ENCODE assay signal across 18 cellular contexts in genomic region chr20:18092890-18093289, GRCh38. TPM values are rescaled to one million over a fixed set of nuclear protein-coding genes. Genes with fewer than 3 reads are reported as not detected.
DNase-seq lines count a peak whose midpoint lies in the region; TF ChIP-seq lines count a peak whose summit lies in the region.
"Had no signal": no experiment of that assay in that cellular context is flagged by ENCODE, and none has a peak within 500 bp of the region (broad histone marks: within the 10 kb centered on the region; RNA-seq: fewer than 3 reads in every experiment).

No MANE protein-coding gene starts in this region.

- H2AK5ac ChIP-seq in trophoblast cell (ENCODE audit: low read length): no peak overlapping the region

- H3K9me3 ChIP-seq in endodermal cell (ENCODE audit: control insufficient read depth, low read length) (no peaks in the 10 kb centered on the region), trophoblast cell (ENCODE audit: insufficient read depth, low read depth, low read length) (no peaks in the 10 kb centered on the region)
- H3K9me3 ChIP-seq: A549, SJSA1 had no signal

- no peak overlapping the region for H3K18ac ChIP-seq in trophoblast cell (ENCODE audit: low read length)

- H3K36me3 ChIP-seq in endodermal cell (ENCODE audit: control insufficient read depth, insufficient read depth, low read length): no peaks in the 10 kb centered on the region
- H3K36me3 ChIP-seq in trophoblast cell (ENCODE audit: control insufficient read depth in 1 of 2, insufficient read depth in 2 of 2, low read length in 2 of 2): no peaks in the 10 kb centered on the region
- H3K36me3 ChIP-seq: SJSA1 had no signal

- WGBS in endodermal cell (ENCODE audit: insufficient coverage in 1 of 2, insufficient read length in 1 of 2), 2 experiments: 87 to 95% methylated on average over 7 to 8 of the region's 8 CpGs
- WGBS in trophoblast cell (ENCODE audit: extremely low coverage, insufficient coverage, insufficient read length): no CpG with 5 or more reads among the region's 8 CpGs

- no peak for TF ChIP-seq CTCF in endodermal cell (conservative IDR thresholded peaks at IDR 0.05)

- H3K4me3 Mint-ChIP-seq in endodermal cell: no peak overlapping the region
- H3K4me3 Mint-ChIP-seq: CD4-positive, alpha-beta memory T cell had no signal

- no peak overlapping the region for H2BK12ac ChIP-seq in trophoblast cell (ENCODE audit: low read length)

- H3K23ac ChIP-seq in trophoblast cell (ENCODE audit: low read length): no peak overlapping the region

- H3K9me3 Mint-ChIP-seq in endodermal cell: no peaks in the 10 kb centered on the region

- no peak overlapping the region for H2BK5ac ChIP-seq in trophoblast cell (ENCODE audit: low read depth, low read length, poor library complexity)

- H3K27ac ChIP-seq in endodermal cell (ENCODE audit: low read depth, low read length) (no peak overlapping the region), trophoblast cell (ENCODE audit: low read depth, low read length) (no peak overlapping the region)
- H3K27ac ChIP-seq: A549, SJSA1 had no signal

- H3K27me3 Mint-ChIP-seq in endodermal cell (ENCODE audit: insufficient read depth): peaks cover 9% of the 10 kb centered on the region

- no peak overlapping the region for H3K4me2 ChIP-seq in trophoblast cell (ENCODE audit: low read length)
- H3K4me2 ChIP-seq: A549 had no signal

- no peak overlapping the region for H4K12ac ChIP-seq in trophoblast cell (ENCODE audit: low read depth, low read length)

- no peak overlapping the region for H3K4ac ChIP-seq in trophoblast cell (ENCODE audit: low read depth, low read length)

- no peaks in the 10 kb centered on the region for H3K36me3 Mint-ChIP-seq in endodermal cell (ENCODE audit: low read depth)
- H3K36me3 Mint-ChIP-seq: CD4-positive, alpha-beta memory T cell had no signal

- no peak overlapping the region for H2BK120ac ChIP-seq in trophoblast cell (ENCODE audit: insufficient read depth, low read length, poor library complexity)

- H3K4me3 ChIP-seq in endodermal cell (ENCODE audit: low read length): no peak overlapping the region
- H3K4me3 ChIP-seq in trophoblast cell (ENCODE audit: low read depth, low read length): no peak overlapping the region
- H3K4me3 ChIP-seq: A549, SJSA1 had no signal

- H3K79me2 ChIP-seq in trophoblast cell (ENCODE audit: control insufficient read depth, insufficient read depth, low read length, poor library complexity): no peaks in the 10 kb centered on the region

- DNase-seq in ELF-1 (ENCODE audit: low read depth, low spot score) (peak; percentile 23), M059J (ENCODE audit: low read depth) (peak; percentile 16), endodermal cell (peak; percentile 61), trophoblast cell (peak; percentile 62 to 70), SHP77 (lab: John Stamatoyannopoulos, UW) (no peak), COLO829 (ENCODE audit: low spot score) (no peak), NCI-H1105 (lab: John Stamatoyannopoulos, UW) (no peak)
- DNase-seq: CD4-positive, alpha-beta memory T cell; DMS53; HCEC 1CT; KBM-7; NCI-H1436; NCI-H2029 treated with DMSO at 0.1 percent for 48 hours; NCI-H446 treated with DMSO at 0.1 percent for 48 hours; NCI-H69 had no signal

- H4K8ac ChIP-seq in trophoblast cell (ENCODE audit: low read depth, low read length): no peak overlapping the region

- peak overlapping the region; percentile 2 for H4K91ac ChIP-seq in trophoblast cell (ENCODE audit: low read depth, low read length)

- H3K4me1 ChIP-seq in endodermal cell (ENCODE audit: control insufficient read depth, insufficient read depth, low read length) (peaks cover 10% of the 10 kb centered on the region), trophoblast cell (ENCODE audit: control insufficient read depth in 1 of 2, insufficient read depth in 2 of 2, low read length in 2 of 2) (peaks cover 9 to 16% of the 10 kb centered on the region in 2 experiments)
- H3K4me1 ChIP-seq: A549, SJSA1 had no signal

- peaks cover 19% of the 10 kb centered on the region for H3K4me1 Mint-ChIP-seq in endodermal cell
- H3K4me1 Mint-ChIP-seq: CD4-positive, alpha-beta memory T cell had no signal

- H3K14ac ChIP-seq in trophoblast cell (ENCODE audit: low read length): no peak overlapping the region

- peaks cover 10% of the 10 kb centered on the region for H3K79me1 ChIP-seq in trophoblast cell (ENCODE audit: low read length)

- H3K27me3 ChIP-seq in endodermal cell (ENCODE audit: control insufficient read depth, insufficient read depth, low read length, poor library complexity, severe bottlenecking) (no peaks in the 10 kb centered on the region), trophoblast cell (ENCODE audit: insufficient read depth, low read length) (no peaks in the 10 kb centered on the region)

- H3K9ac ChIP-seq in endodermal cell (ENCODE audit: extremely low read depth, low read length, poor library complexity, severe bottlenecking) (no peak overlapping the region), trophoblast cell (ENCODE audit: low read length) (no peak overlapping the region)

- no peak overlapping the region for H2AFZ ChIP-seq in trophoblast cell (ENCODE audit: insufficient read depth, low read length, poor library complexity)

- H3K27ac Mint-ChIP-seq in endodermal cell: no peak overlapping the region
- H3K27ac Mint-ChIP-seq: CD4-positive, alpha-beta memory T cell had no signal

RNA-seq across cellular contexts. Expression of gene OVOL2, which starts 35.2 kb away (rescaled TPM):
- 0.22 TPM in 1 of 2 replicates, not detected in the other for total RNA-seq in M059J (2014; rRNA removed; shearing (Covaris generic))
- total RNA-seq in endodermal cell: 10 to 100 TPM; 15.3 to 17.0 TPM
- 0.96 TPM for polyA plus RNA-seq in endodermal cell (2013, experiment 1 of 2)
- polyA plus RNA-seq in endodermal cell (2013, experiment 2 of 2): 1.2 TPM
- polyA plus RNA-seq in trophoblast cell (2013): 6.9 and 7.6 TPM in 2 replicates
- total RNA-seq: CD4-positive, alpha-beta memory T cell; SJSA1 had no signal
- polyA plus RNA-seq: A549; BJ; CD4-positive, alpha-beta memory T cell had no signal

RNA-seq across cellular contexts. Expression of gene KAT14, which starts 44.8 kb away (rescaled TPM):
- 11.2 and 15.4 TPM in 2 replicates for total RNA-seq in M059J (2014; rRNA removed; shearing (Covaris generic))
- 10 to 100 TPM; 35.2 to 51.0 TPM for total RNA-seq in endodermal cell
- polyA plus RNA-seq in endodermal cell (2013, experiment 1 of 2): 19.6 TPM
- 17.6 TPM for polyA plus RNA-seq in endodermal cell (2013, experiment 2 of 2)
- polyA plus RNA-seq in trophoblast cell (2013): 16.9 and 17.9 TPM in 2 replicates

RNA-seq across cellular contexts. Expression of gene PET117, which starts 44.8 kb away (rescaled TPM):
- 33.4 and 38.0 TPM in 2 replicates for total RNA-seq in M059J (2014; rRNA removed; shearing (Covaris generic))
- 10 to 100 TPM; 34.2 to 44.4 TPM for total RNA-seq in endodermal cell
- polyA plus RNA-seq in endodermal cell (2013, experiment 1 of 2): 17.3 TPM
- 19.8 TPM for polyA plus RNA-seq in endodermal cell (2013, experiment 2 of 2)
- 12.2 and 12.9 TPM in 2 replicates for polyA plus RNA-seq in trophoblast cell (2013)

Comparison
In these comparisons a context has a peak if more than half of its experiments do, and no peak if none do; other contexts are left out.
1. DNase-seq: peak in ELF-1 (single experiment), M059J (single experiment), endodermal cell (single experiment) and trophoblast cell (2 of 2); none in SHP77 (0 of 2), COLO829 (single experiment) and NCI-H1105 (single experiment).
2. RNA of gene OVOL2, which starts 35.2 kb away (total RNA-seq): 15.3 to 17.0 TPM in endodermal cell; 0.22 TPM in M059J; every median in the first group is over 10 times any median in the second.